Comparison of ENCODE assay signal across 22 cellular contexts in genomic region chr3:30904986-30905385, GRCh38. TPM values are rescaled to one million over a fixed set of nuclear protein-coding genes. Genes with fewer than 3 reads are reported as not detected.
DNase-seq lines count a peak whose midpoint lies in the region; ATAC-seq, FAIRE-seq and TF ChIP-seq lines count a peak whose summit lies in the region.
"Had no signal": no experiment of that assay in that cellular context is flagged by ENCODE, and none has a peak within 500 bp of the region (broad histone marks: within the 10 kb centered on the region; RNA-seq: fewer than 3 reads in every experiment).

No MANE protein-coding gene starts in this region.

- H3K27ac ChIP-seq in IMR-90 (ENCODE audit: insufficient read depth, low read length) (no peak overlapping the region), astrocyte (ENCODE audit: low read depth, low read length) (no peak overlapping the region)

- H3K18ac ChIP-seq in IMR-90 (ENCODE audit: low read depth, low read length) = no peak overlapping the region

- H3K4ac ChIP-seq in IMR-90 (ENCODE audit: low read depth, low read length) = no peak overlapping the region

- CTCF ChIA-PET in IMR-90 (lab: Yijun Ruan, JAX) = no interaction called here
- CTCF ChIA-PET in activated CD8-positive, alpha-beta memory T cell treated with anti-CD3 and anti-CD28 coated beads, Interleukin-2, amount 10 ng/mL, durations not matched to agents 7 days and 5 days (lab: Charles Lee) = no interaction called here

- no peaks in the 10 kb centered on the region for H3K79me2 ChIP-seq in astrocyte (ENCODE audit: insufficient read depth, low read length)

- no TSS peak for BruUV-seq in IMR-90 (replicated peaks; lab: Mats Ljungman, UMichigan)

- no peak overlapping the region for H2BK15ac ChIP-seq in IMR-90 (ENCODE audit: low read depth, low read length)

- H4K5ac ChIP-seq in IMR-90 (ENCODE audit: low read depth, low read length) = no peak overlapping the region

- H4K20me1 ChIP-seq in IMR-90 (ENCODE audit: insufficient read depth, low read length) = no peaks in the 10 kb centered on the region
- H4K20me1 ChIP-seq in astrocyte (ENCODE audit: insufficient read depth, low read length) = no peaks in the 10 kb centered on the region

- H4K91ac ChIP-seq in IMR-90 (ENCODE audit: insufficient read depth, low read depth, low read length) = no peak overlapping the region

- H3K9me1 ChIP-seq in IMR-90 (ENCODE audit: insufficient read depth, low read length) = no peaks in the 10 kb centered on the region

- intact Hi-C loops in IMR-90 (cut with micrococcal nuclease) = no loop called here

- no peak for TF ChIP-seq POLR2A in IMR-90 (IDR thresholded peaks at IDR 0.05; ENCODE audit: low read depth, low read length)

- H3K9me3 ChIP-seq in IMR-90 (ENCODE audit: control insufficient read depth, insufficient read depth, low read length) = no peaks in the 10 kb centered on the region
- H3K9me3 ChIP-seq in astrocyte (ENCODE audit: insufficient read depth, low read depth, low read length) = no peaks in the 10 kb centered on the region

- no peak for TF ChIP-seq CTCF in AG09309 (IDR thresholded peaks at IDR 0.05; ENCODE audit: control insufficient read depth, insufficient read depth, low read depth, low read length, missing control alignments)
- no peak for TF ChIP-seq CTCF in IMR-90 (conservative IDR thresholded peaks at IDR 0.05; ENCODE audit: low read depth, low read length)
- TF ChIP-seq CTCF in astrocyte (IDR thresholded peaks at IDR 0.05; ENCODE audit: insufficient read depth, low read depth, low read length) = no peak

- H2AFZ ChIP-seq in IMR-90 (replicated peaks; ENCODE audit: low read length, poor library complexity) = no peak overlapping the region
- no peak overlapping the region for H2AFZ ChIP-seq in astrocyte (ENCODE audit: low read depth, low read length)

- H3K4me1 ChIP-seq in IMR-90 (ENCODE audit: control insufficient read depth, insufficient read depth, low read length) (no peaks in the 10 kb centered on the region), astrocyte (ENCODE audit: insufficient read depth, low read length) (peaks cover 4% of the 10 kb centered on the region)

- TF ChIP-seq RAD21 in IMR-90 (IDR thresholded peaks at IDR 0.05; ENCODE audit: low read length) = no peak

- H3K27me3 ChIP-seq in IMR-90 (ENCODE audit: control insufficient read depth, insufficient read depth, low read length) (peaks cover 6% of the 10 kb centered on the region), astrocyte (ENCODE audit: insufficient read depth, low read length) (no peaks in the 10 kb centered on the region)

- no peak overlapping the region for H3K4me3 ChIP-seq in AG09309 (ENCODE audit: control insufficient read depth, low read depth, low read length)
- H3K4me3 ChIP-seq in IMR-90 (ENCODE audit: insufficient read depth, low read depth, low read length) = no peak overlapping the region
- H3K4me3 ChIP-seq in astrocyte (ENCODE audit: insufficient read depth, low read depth, low read length) = no peak overlapping the region

- H3K36me3 ChIP-seq in IMR-90 (ENCODE audit: control insufficient read depth, insufficient read depth, low read length) (no peaks in the 10 kb centered on the region), astrocyte (ENCODE audit: insufficient read depth, low read length) (no peaks in the 10 kb centered on the region)

- H3K4me2 ChIP-seq in IMR-90 (ENCODE audit: low read depth, low read length) (no peak overlapping the region), astrocyte (ENCODE audit: low read length) (no peak overlapping the region)

- in situ Hi-C loops in IMR-90 (cut with MboI; ENCODE audit: low sequenced_read_pairs) = no loop called here

- no peak overlapping the region for H3K23ac ChIP-seq in IMR-90 (ENCODE audit: low read depth, low read length)

- DNase-seq in AG09309 (ENCODE audit: low read depth) (peak; percentile 11), IMR-90 (peak; percentile 20), astrocyte (ENCODE audit: low read depth) (peak; percentile 22), non-pigmented ciliary epithelial cell (ENCODE audit: low read depth) (peak; percentile 30), NCI-H748 treated with DMSO at 0.1 percent for 48 hours (lab: John Stamatoyannopoulos, UW) (no peak), NCI-H1092 (lab: John Stamatoyannopoulos, UW) (no peak), DMS79 treated with DMSO at 0.1 percent for 48 hours (lab: John Stamatoyannopoulos, UW) (no peak)
- no peak for DNase-seq in activated CD8-positive, alpha-beta memory T cell treated with anti-CD3 and anti-CD28 coated beads, Interleukin-2, amount 10 ng/mL, durations not matched to agents 7 days and 5 days
- DNase-seq: CD4-positive, CD25-positive, alpha-beta regulatory T cell; GDM1; Karpas-422; NCI-H2029; NCI-H2171; NCI-H446; NCI-H69; NK-92 treated with Interleukin-12 subunit alpha and Interleukin-12 subunit beta, amount 100 ng/mL, for 24 hours; SHP77 had no signal

- no peaks in the 10 kb centered on the region for H3K4me1 Mint-ChIP-seq in astrocyte (ENCODE audit: low read depth, unreplicated experiment)
- H3K4me1 Mint-ChIP-seq in activated CD8-positive, alpha-beta memory T cell treated with anti-CD3 and anti-CD28 coated beads, Interleukin-2, amount 10 ng/mL, durations not matched to agents 7 days and 5 days = no peaks in the 10 kb centered on the region
- H3K4me1 Mint-ChIP-seq: CD4-positive, CD25-positive, alpha-beta regulatory T cell had no signal

- H3K36me3 Mint-ChIP-seq in astrocyte (ENCODE audit: low read depth, unreplicated experiment) = no peaks in the 10 kb centered on the region
- H3K36me3 Mint-ChIP-seq in activated CD8-positive, alpha-beta memory T cell treated with anti-CD3 and anti-CD28 coated beads, Interleukin-2, amount 10 ng/mL, durations not matched to agents 7 days and 5 days = no peaks in the 10 kb centered on the region
- H3K36me3 Mint-ChIP-seq: CD4-positive, CD25-positive, alpha-beta regulatory T cell had no signal

- H2BK5ac ChIP-seq in IMR-90 (ENCODE audit: low read depth, low read length, poor library complexity, severe bottlenecking) = no peak overlapping the region

- WGBS in IMR-90 (ENCODE audit: extremely low coverage in 2 of 2, insufficient read length in 1 of 2), 2 experiments = 23% methylated on average over 3 of the region's 4 CpGs; no CpG with 5 or more reads in 1 of the 2 experiments

- no peak overlapping the region for H4K8ac ChIP-seq in IMR-90 (ENCODE audit: low read depth in 2 of 2, low read length in 2 of 2)

- no peak overlapping the region for H3K4me3 Mint-ChIP-seq in astrocyte (ENCODE audit: unreplicated experiment)
- H3K4me3 Mint-ChIP-seq in activated CD8-positive, alpha-beta memory T cell treated with anti-CD3 and anti-CD28 coated beads, Interleukin-2, amount 10 ng/mL, durations not matched to agents 7 days and 5 days = no peak overlapping the region
- H3K4me3 Mint-ChIP-seq: CD4-positive, CD25-positive, alpha-beta regulatory T cell had no signal

- H3K14ac ChIP-seq in IMR-90 (replicated peaks; ENCODE audit: low read depth, low read length) = no peak overlapping the region

- FAIRE-seq in astrocyte (lab: Jason Lieb, UNC) = no peak
- FAIRE-seq: A204.1, GM12892, H1 had no signal

- no peaks in the 10 kb centered on the region for H3K79me1 ChIP-seq in IMR-90 (ENCODE audit: low read depth in 1 of 2, low read length in 2 of 2)

- H3K27me3 Mint-ChIP-seq in astrocyte (ENCODE audit: low read depth, unreplicated experiment) = peaks cover 2% of the 10 kb centered on the region
- H3K27me3 Mint-ChIP-seq in activated CD8-positive, alpha-beta memory T cell treated with anti-CD3 and anti-CD28 coated beads, Interleukin-2, amount 10 ng/mL, durations not matched to agents 7 days and 5 days = no peaks in the 10 kb centered on the region
- H3K27me3 Mint-ChIP-seq: CD4-positive, CD25-positive, alpha-beta regulatory T cell had no signal

- no peak overlapping the region for H3K27ac Mint-ChIP-seq in astrocyte (ENCODE audit: unreplicated experiment)
- no peak overlapping the region for H3K27ac Mint-ChIP-seq in activated CD8-positive, alpha-beta memory T cell treated with anti-CD3 and anti-CD28 coated beads, Interleukin-2, amount 10 ng/mL, durations not matched to agents 7 days and 5 days
- H3K27ac Mint-ChIP-seq: CD4-positive, CD25-positive, alpha-beta regulatory T cell had no signal

- no peak overlapping the region for H3K56ac ChIP-seq in IMR-90 (ENCODE audit: extremely low read depth, insufficient read depth, low read length)

- H3K9ac ChIP-seq in IMR-90 (ENCODE audit: low read depth, low read length) = no peak overlapping the region
- H3K9ac ChIP-seq in astrocyte (ENCODE audit: low read length) = no peak overlapping the region

- no peak overlapping the region for H2AK9ac ChIP-seq in IMR-90 (replicated peaks; ENCODE audit: low read depth, low read length, poor library complexity)

- no peak overlapping the region for H2AK5ac ChIP-seq in IMR-90 (ENCODE audit: low read depth, low read length)

- no peak overlapping the region for H2BK120ac ChIP-seq in IMR-90 (ENCODE audit: low read depth, low read length)

- dilution Hi-C loops in IMR-90 (cut with HindIII; ENCODE audit: low sequenced_read_pairs, unreplicated experiment) = no loop called here

- peak; percentile 32 for ATAC-seq in IMR-90 (ENCODE audit: low read depth)
- ATAC-seq in activated CD8-positive, alpha-beta memory T cell treated with anti-CD3 and anti-CD28 coated beads, Interleukin-2, amount 10 ng/mL, durations not matched to agents 7 days and 5 days = no peak
- ATAC-seq: SK-N-SH treated with all-trans-retinoic acid at 6 μM for 48 hours had no signal

- H2BK20ac ChIP-seq in IMR-90 (ENCODE audit: low read depth, low read length) = no peak overlapping the region

- H3K9me3 Mint-ChIP-seq in astrocyte (ENCODE audit: unreplicated experiment) = no peaks in the 10 kb centered on the region
- H3K9me3 Mint-ChIP-seq in activated CD8-positive, alpha-beta memory T cell treated with anti-CD3 and anti-CD28 coated beads, Interleukin-2, amount 10 ng/mL, durations not matched to agents 7 days and 5 days (ENCODE audit: low read depth) = no peaks in the 10 kb centered on the region

- POLR2A ChIA-PET in IMR-90 (lab: Charles Lee; ENCODE audit: unreplicated experiment) = no interaction called here

TF ChIP-seq in IMR-90, 13 proteins besides CTCF, POLR2A, EP300 and RAD21 (continues in another document):
- TF ChIP-seq MAZ (IDR thresholded peaks at IDR 0.05; ENCODE audit: borderline replicate concordance, low read depth, low read length) (no peak), CEBPB (IDR thresholded peaks at IDR 0.05; ENCODE audit: low read depth, low read length) (no peak), NFE2L2 (IDR thresholded peaks at IDR 0.05; ENCODE audit: low read depth, low read length) (no peak), BHLHE40 (IDR thresholded peaks at IDR 0.05; ENCODE audit: low read depth, low read length) (no peak)

RNA-seq across cellular contexts. Expression of gene GADL1, which starts 10.5 kb away (rescaled TPM):
- not detected in 2 replicates for total RNA-seq in IMR-90 (2012; rRNA removed)
- not detected in 2 replicates for polyA plus RNA-seq in IMR-90 (2012; rRNA removed)
- not detected in 2 replicates for polyA plus RNA-seq in IMR-90 (2012; cell fraction: cytosol; rRNA removed)
- not detected in 2 replicates for polyA plus RNA-seq in IMR-90 (2012; cell fraction: nucleus; rRNA removed; ENCODE audit: low replicate concordance)
- 0.09 TPM in 1 of 2 replicates, not detected in the other for total RNA-seq in astrocyte
- total RNA-seq in activated CD8-positive, alpha-beta memory T cell treated with anti-CD3 and anti-CD28 coated beads, Interleukin-2, amount 10 ng/mL, durations not matched to agents 7 days and 5 days = not detected
- total RNA-seq: CD4-positive, CD25-positive, alpha-beta regulatory T cell; OCI-LY7 had no signal
- polyA plus RNA-seq: CD4-positive, CD25-positive, alpha-beta regulatory T cell had no signal

Comparison
In these comparisons a context has a peak if more than half of its experiments do, and no peak if none do; other contexts are left out.
1. DNase-seq: peak in AG09309 (single experiment), IMR-90 (single experiment), astrocyte (single experiment) and non-pigmented ciliary epithelial cell (single experiment); none in NCI-H748 treated with DMSO at 0.1 percent for 48 hours (single experiment), activated CD8-positive, alpha-beta memory T cell treated with anti-CD3 and anti-CD28 coated beads, Interleukin-2, amount 10 ng/mL, durations not matched to agents 7 days and 5 days (single experiment), NCI-H1092 (single experiment) and DMS79 treated with DMSO at 0.1 percent for 48 hours (single experiment).